ENCODE assay signal across 8 cellular contexts in the genomic region with DNA sequence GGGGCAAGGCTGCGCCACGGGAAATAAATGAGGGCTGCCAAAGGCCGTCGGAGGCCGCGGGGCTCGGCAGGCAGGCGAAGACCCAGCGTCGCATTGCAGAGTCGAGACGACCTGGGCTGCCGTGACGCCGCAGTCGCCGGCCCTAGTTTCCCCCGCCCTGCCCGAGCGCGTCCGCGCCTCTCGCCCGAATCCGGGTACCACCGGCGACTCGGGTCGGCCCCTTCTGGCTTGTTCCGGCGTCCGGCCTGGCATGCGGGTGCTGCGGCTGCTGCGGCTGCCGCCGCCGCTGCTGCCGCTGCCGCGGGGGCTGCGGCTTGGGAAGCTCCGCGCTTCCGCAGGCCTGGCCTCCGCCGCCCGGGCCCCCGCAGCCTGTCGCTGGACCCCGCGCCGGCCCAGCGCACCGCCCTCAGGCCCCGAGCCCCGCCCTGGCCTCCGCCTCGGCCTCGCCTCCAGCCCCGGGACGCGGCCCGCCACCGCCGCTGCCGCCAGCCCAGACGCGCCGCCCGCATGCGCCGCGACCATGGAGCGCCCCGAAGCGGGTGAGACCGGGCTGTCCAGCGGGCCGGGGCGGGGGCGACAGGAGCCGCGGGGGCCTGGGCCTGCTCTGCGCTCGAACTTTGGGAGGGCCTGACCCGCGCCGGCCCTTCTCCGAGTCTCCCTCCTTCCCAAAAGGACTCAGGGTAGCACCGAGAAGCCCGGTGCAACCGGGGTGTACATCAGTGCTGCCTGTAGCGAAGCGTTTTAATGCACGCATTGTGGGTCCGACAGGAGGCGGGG. TPM values are rescaled to one million over a fixed set of nuclear protein-coding genes. Genes with fewer than 3 reads are reported as not detected.
DNase-seq lines count a peak whose midpoint lies in the region; ATAC-seq lines count a peak whose summit lies in the region.

A gene (plus strand): TSS at position 224 of the 777 bp plus-strand sequence. CDS start 297 bp downstream, at position 521.

- H3K4me3 ChIP-seq in SK-N-MC, result peak within 1 kb of the TSS; percentile 92

- peak; percentile 74 for ATAC-seq in GM19043 (IDR thresholded peaks at IDR 0.05; ENCODE audit: low read depth, unreplicated experiment)
- ATAC-seq in HG03280 (IDR thresholded peaks at IDR 0.05; ENCODE audit: unreplicated experiment), result peak; percentile 74
- ATAC-seq in activated naive CD4-positive, alpha-beta T cell treated with anti-CD3 and anti-CD28 coated beads, Interleukin-2, amount 50 U/mL, for 72 hours, result peak; percentile 82 to 84

- peak within 1 kb of the TSS; percentile 76 for H3K9ac ChIP-seq in SK-N-MC (ENCODE audit: insufficient read length)

- H3K9me3 ChIP-seq in SK-N-MC (ENCODE audit: low read depth, low read length), result no peaks in the 10 kb centered on the region

- H3K36me3 ChIP-seq in SK-N-MC (ENCODE audit: insufficient read depth, low read length), result peaks cover 11% of the 10 kb centered on the region; the same call in 1 of the 2 replicates

- H3K9me3 Mint-ChIP-seq in activated naive CD4-positive, alpha-beta T cell treated with anti-CD3 and anti-CD28 coated beads, Interleukin-2, amount 50 U/mL, for 72 hours, result no peaks in the 10 kb centered on the region

- DNase-seq in Ammon's horn (ENCODE audit: low spot score) (peak; percentile 82), SK-N-MC (ENCODE audit: low read depth, low spot score) (no peak), glomerular visceral epithelial cell (ENCODE audit: extremely low spot score) (peak; percentile 70), occipital lobe (lab: John Stamatoyannopoulos, UW) (peak; percentile 78)
- peak; percentile 68 to 74 for DNase-seq in activated naive CD4-positive, alpha-beta T cell treated with anti-CD3 and anti-CD28 coated beads, Interleukin-2, amount 50 U/mL, for 72 hours (ENCODE audit: low spot score in 2 of 2)

- H3K27ac Mint-ChIP-seq in activated naive CD4-positive, alpha-beta T cell treated with anti-CD3 and anti-CD28 coated beads, Interleukin-2, amount 50 U/mL, for 72 hours, result peak within 1 kb of the TSS; percentile 89 to 99

- peaks cover 6% of the 10 kb centered on the region in 2 donors for H3K36me3 Mint-ChIP-seq in activated naive CD4-positive, alpha-beta T cell treated with anti-CD3 and anti-CD28 coated beads, Interleukin-2, amount 50 U/mL, for 72 hours

- peak within 1 kb of the TSS; percentile 86 for H3K27ac ChIP-seq in SK-N-MC
- peak within 1 kb of the TSS; percentile 94 for H3K27ac ChIP-seq in temporal lobe (ENCODE audit: low read depth, low read length)

RNA-seq across cellular contexts. Expression of the gene that starts here (rescaled TPM):
- 1 to 10 TPM; 5.1 to 6.3 TPM for total RNA-seq in activated naive CD4-positive, alpha-beta T cell treated with anti-CD3 and anti-CD28 coated beads, Interleukin-2, amount 50 U/mL, for 72 hours
- 212 TPM for total RNA-seq in occipital lobe
- 114 TPM for total RNA-seq in temporal lobe

Comparison
In these comparisons a context has a peak if more than half of its experiments do, and no peak if none do; other contexts are left out.
1. RNA of the gene that starts here (total RNA-seq): 212 TPM in occipital lobe (single experiment) and 114 TPM in temporal lobe (single experiment); 5.1 to 6.3 TPM in activated naive CD4-positive, alpha-beta T cell treated with anti-CD3 and anti-CD28 coated beads, Interleukin-2, amount 50 U/mL, for 72 hours; every median in the first group is over 10 times any median in the second.
2. Peak in every context shown above with its lines, with median percentiles within 50 percentile points of each other: ATAC-seq.